19 cellular contexts compared by ENCODE assay signal in genomic region chr21:39447264-39447663, GRCh38. TPM values are rescaled to one million over a fixed set of nuclear protein-coding genes. Genes with fewer than 3 reads are reported as not detected.
DNase-seq lines count a peak whose midpoint lies in the region; ATAC-seq and TF ChIP-seq lines count a peak whose summit lies in the region.
"Had no signal": no experiment of that assay in that cellular context is flagged by ENCODE, and none has a peak within 500 bp of the region (broad histone marks: within the 10 kb centered on the region; RNA-seq: fewer than 3 reads in every experiment).

No MANE protein-coding gene starts in this region.

- no peaks in the 10 kb centered on the region for H3K36me3 ChIP-seq in Caco-2 (ENCODE audit: control insufficient read depth, insufficient read depth, low read length)
- H3K36me3 ChIP-seq: BE2C had no signal

- H3K27me3 Mint-ChIP-seq in activated naive CD4-positive, alpha-beta T cell treated with anti-CD3 and anti-CD28 coated beads for 36 hours (ENCODE audit: low read depth) = peaks cover 7% of the 10 kb centered on the region
- H3K27me3 Mint-ChIP-seq in brain (peaks cover 9% of the 10 kb centered on the region), progenitor cell of endocrine pancreas (peaks cover 3% of the 10 kb centered on the region), Caco-2 (ENCODE audit: insufficient read depth, unreplicated experiment) (peaks cover 3% of the 10 kb centered on the region)

- TF ChIP-seq CTCF in brain (conservative IDR thresholded peaks at IDR 0.05) = no peak
- no peak for TF ChIP-seq CTCF in progenitor cell of endocrine pancreas (IDR thresholded peaks at IDR 0.05; ENCODE audit: unreplicated experiment)
- TF ChIP-seq CTCF in Caco-2 (IDR thresholded peaks at IDR 0.05; ENCODE audit: insufficient read depth in 1 of 2, low read depth in 1 of 2, low read length in 1 of 2, severe bottlenecking in 1 of 2, unreplicated experiment in 1 of 2) = no peak

- H3K9me3 ChIP-seq in Caco-2 = no peaks in the 10 kb centered on the region
- H3K9me3 ChIP-seq: BE2C had no signal

- no TSS peak for BruUV-seq in Caco-2 (replicated peaks; lab: Mats Ljungman, UMichigan)

- no peaks in the 10 kb centered on the region for H3K36me3 Mint-ChIP-seq in activated naive CD4-positive, alpha-beta T cell treated with anti-CD3 and anti-CD28 coated beads for 36 hours (ENCODE audit: low read depth)
- no peaks in the 10 kb centered on the region for H3K36me3 Mint-ChIP-seq in activated naive CD4-positive, alpha-beta T cell treated with anti-CD3 and anti-CD28 coated beads, Interleukin-2, amount 50 U/mL, for 72 hours
- peaks cover 10% of the 10 kb centered on the region for H3K36me3 Mint-ChIP-seq in brain
- H3K36me3 Mint-ChIP-seq in progenitor cell of endocrine pancreas (ENCODE audit: insufficient read depth) = no peaks in the 10 kb centered on the region
- peaks cover 15% of the 10 kb centered on the region for H3K36me3 Mint-ChIP-seq in Caco-2 (ENCODE audit: insufficient read depth, unreplicated experiment)

- intact Hi-C loops in activated naive CD4-positive, alpha-beta T cell treated with anti-CD3 and anti-CD28 coated beads for 36 hours (cut with micrococcal nuclease) = loop anchor here (10.0 kb wide), 2 partner anchors 682 to 712 kb away; no protein-coding TSS in a partner anchor
- intact Hi-C loops in Caco-2 (cut with micrococcal nuclease; ENCODE audit: unreplicated experiment) = loop anchor here (10.0 kb wide), 2 partner anchors 132 to 262 kb away; partner anchors contain the start of genes BRWD1 and PSMG1

- no peaks in the 10 kb centered on the region for H3K27me3 ChIP-seq in Caco-2 (replicated peaks; ENCODE audit: control insufficient read depth, insufficient read depth, low read length)

- no peak for DNase-seq in activated naive CD4-positive, alpha-beta T cell treated with anti-CD3 and anti-CD28 coated beads for 36 hours
- no peak for DNase-seq in activated naive CD4-positive, alpha-beta T cell treated with anti-CD3 and anti-CD28 coated beads, Interleukin-2, amount 50 U/mL, for 72 hours (ENCODE audit: low spot score in 2 of 2)
- peak; percentile 6 for DNase-seq in M059J (ENCODE audit: low read depth)
- DNase-seq in progenitor cell of endocrine pancreas (ENCODE audit: low spot score, unreplicated experiment) = no peak
- DNase-seq in Caco-2 = no peak
- DNase-seq: 8988T; BE2C; CD4-positive, alpha-beta memory T cell; H7; NCI-H1436; NCI-H1930; NCI-H226; NCI-H524; NCI-H82; SIG-M5 had no signal

- H3K4me3 Mint-ChIP-seq in activated naive CD4-positive, alpha-beta T cell treated with anti-CD3 and anti-CD28 coated beads for 36 hours = peak overlapping the region; percentile 17
- H3K4me3 Mint-ChIP-seq in brain = peak overlapping the region; percentile 49 to 97 (median 69)
- H3K4me3 Mint-ChIP-seq in progenitor cell of endocrine pancreas (ENCODE audit: low read depth) = peak overlapping the region; percentile 35
- no peak overlapping the region for H3K4me3 Mint-ChIP-seq in Caco-2 (ENCODE audit: unreplicated experiment)

- no peaks in the 10 kb centered on the region for H3K9me3 Mint-ChIP-seq in activated naive CD4-positive, alpha-beta T cell treated with anti-CD3 and anti-CD28 coated beads for 36 hours
- no peaks in the 10 kb centered on the region for H3K9me3 Mint-ChIP-seq in activated naive CD4-positive, alpha-beta T cell treated with anti-CD3 and anti-CD28 coated beads, Interleukin-2, amount 50 U/mL, for 72 hours
- H3K9me3 Mint-ChIP-seq in brain (peaks cover 0 to 7% (median 0%) of the 10 kb centered on the region in 5 experiments), progenitor cell of endocrine pancreas (ENCODE audit: low read depth) (no peaks in the 10 kb centered on the region), Caco-2 (ENCODE audit: unreplicated experiment) (no peaks in the 10 kb centered on the region)

- H3K27ac Mint-ChIP-seq in activated naive CD4-positive, alpha-beta T cell treated with anti-CD3 and anti-CD28 coated beads for 36 hours = no peak overlapping the region
- H3K27ac Mint-ChIP-seq in activated naive CD4-positive, alpha-beta T cell treated with anti-CD3 and anti-CD28 coated beads, Interleukin-2, amount 50 U/mL, for 72 hours = no peak overlapping the region
- peak overlapping the region in 3 of 5 experiments; percentile 37 to 98 (median 59) for H3K27ac Mint-ChIP-seq in brain
- no peak overlapping the region for H3K27ac Mint-ChIP-seq in progenitor cell of endocrine pancreas
- no peak overlapping the region for H3K27ac Mint-ChIP-seq in Caco-2 (ENCODE audit: unreplicated experiment)

- no peak for ATAC-seq in activated naive CD4-positive, alpha-beta T cell treated with anti-CD3 and anti-CD28 coated beads, Interleukin-2, amount 50 U/mL, for 72 hours
- ATAC-seq in HG03439 (IDR thresholded peaks at IDR 0.05; ENCODE audit: unreplicated experiment) (no peak), HG03432 (IDR thresholded peaks at IDR 0.05; ENCODE audit: unreplicated experiment) (no peak)

- H3K4me1 Mint-ChIP-seq in activated naive CD4-positive, alpha-beta T cell treated with anti-CD3 and anti-CD28 coated beads for 36 hours (ENCODE audit: low read depth) = peaks cover 21% of the 10 kb centered on the region
- H3K4me1 Mint-ChIP-seq in brain = peaks cover 81% of the 10 kb centered on the region
- peaks cover 15% of the 10 kb centered on the region for H3K4me1 Mint-ChIP-seq in progenitor cell of endocrine pancreas (ENCODE audit: low read depth)
- H3K4me1 Mint-ChIP-seq in Caco-2 (ENCODE audit: low read depth, unreplicated experiment) = peaks cover 13% of the 10 kb centered on the region

- POLR2A ChIA-PET in Caco-2 (lab: Charles Lee) = no interaction called here

- no peak overlapping the region for H3K4me3 ChIP-seq in Caco-2 (ENCODE audit: low read depth, low read length)

- CTCF ChIA-PET in activated naive CD4-positive, alpha-beta T cell treated with anti-CD3 and anti-CD28 coated beads for 36 hours (lab: Charles Lee) = interaction anchor here (0.7 to 1.3 kb wide), 2 partner anchors 15 to 473 kb away, joined by 3 read pairs; no protein-coding TSS in a partner anchor
- CTCF ChIA-PET in Caco-2 (lab: Charles Lee) = interaction anchor here (0.6 to 0.7 kb wide), 2 partner anchors 59 to 273 kb away, joined by 3 to 6 read pairs; no protein-coding TSS in a partner anchor

- H3K4me1 ChIP-seq in Caco-2 = peaks cover 7% of the 10 kb centered on the region

RNA-seq across cellular contexts. Expression of gene LCA5L, which starts 1.7 kb away (rescaled TPM):
- total RNA-seq in activated naive CD4-positive, alpha-beta T cell treated with anti-CD3 and anti-CD28 coated beads for 36 hours = under 1 TPM in 1 of 2 experiments, not detected in 1; 0.26 TPM
- total RNA-seq in activated naive CD4-positive, alpha-beta T cell treated with anti-CD3 and anti-CD28 coated beads, Interleukin-2, amount 50 U/mL, for 72 hours = not detected
- 0.30 and 1.8 TPM in 2 replicates for total RNA-seq in M059J (2014; rRNA removed; shearing (Covaris generic))
- 0.17 TPM for polyA plus RNA-seq in brain (ENCODE audit: insufficient read depth, low read depth, low replicate concordance)
- total RNA-seq in progenitor cell of endocrine pancreas (1.3 and 1.8 TPM in 2 replicates), Caco-2 (2022) (0.44 and 0.61 TPM in 2 replicates)
- total RNA-seq: CD4-positive, alpha-beta memory T cell; HT-29 had no signal
- polyA plus RNA-seq: CD4-positive, alpha-beta memory T cell had no signal

RNA-seq across cellular contexts. Expression of gene SH3BGR, which starts 4.5 kb away (rescaled TPM):
- 1 to 10 TPM; 3.2 to 4.0 TPM for total RNA-seq in activated naive CD4-positive, alpha-beta T cell treated with anti-CD3 and anti-CD28 coated beads for 36 hours
- total RNA-seq in activated naive CD4-positive, alpha-beta T cell treated with anti-CD3 and anti-CD28 coated beads, Interleukin-2, amount 50 U/mL, for 72 hours = 1 to 10 TPM; 3.1 to 3.2 TPM
- 2.9 and 3.2 TPM in 2 replicates for total RNA-seq in M059J (2014; rRNA removed; shearing (Covaris generic))
- 11.2 TPM for polyA plus RNA-seq in brain (ENCODE audit: insufficient read depth, low read depth, low replicate concordance)
- total RNA-seq in progenitor cell of endocrine pancreas = 2.2 and 2.7 TPM in 2 replicates
- 0.72 and 0.82 TPM in 2 replicates for total RNA-seq in Caco-2 (2022)
- total RNA-seq: HT-29 had no signal

Comparison
In these comparisons a context has a peak if more than half of its experiments do, and no peak if none do; other contexts are left out.
1. H3K27ac Mint-ChIP-seq: peak in brain (3 of 5); none in activated naive CD4-positive, alpha-beta T cell treated with anti-CD3 and anti-CD28 coated beads for 36 hours (single experiment), activated naive CD4-positive, alpha-beta T cell treated with anti-CD3 and anti-CD28 coated beads, Interleukin-2, amount 50 U/mL, for 72 hours (0 of 2), progenitor cell of endocrine pancreas (single experiment) and Caco-2 (single experiment).